17 cellular contexts compared by ENCODE assay signal in the genomic region with DNA sequence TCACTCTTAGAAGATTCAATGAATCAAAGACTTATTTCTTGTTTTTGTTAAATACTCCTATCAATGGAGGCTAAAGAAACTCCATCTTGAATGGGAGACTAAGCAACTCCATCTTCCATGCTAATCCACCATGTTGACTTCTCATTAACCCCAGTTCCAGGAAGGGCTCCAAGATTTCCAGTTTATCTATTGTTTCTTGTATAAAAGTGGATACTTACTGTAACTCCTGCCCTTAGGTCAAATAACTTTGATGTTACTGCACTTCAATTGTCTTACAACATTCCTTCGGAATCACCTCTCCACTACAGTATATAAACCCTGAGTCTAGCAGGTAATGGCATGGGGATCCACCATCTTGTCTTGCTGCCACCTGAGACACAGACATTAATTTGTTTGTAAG.
A peak's percentile ranks its signal among the peaks of the same experiment; 100 is the strongest.
DNase-seq lines count a peak whose midpoint lies in the region; ATAC-seq, FAIRE-seq and TF ChIP-seq lines count a peak whose summit lies in the region.
"Had no signal": no experiment of that assay in that cellular context is flagged by ENCODE, and none has a peak within 500 bp of the region (broad histone marks: within the 10 kb centered on the region; RNA-seq: fewer than 3 reads in every experiment).

No MANE protein-coding gene starts in this region.

- peaks cover 14% of the 10 kb centered on the region in 2 experiments; a peak in 3 of 4 replicates for H3K9me3 ChIP-seq in H1 (ENCODE audit: insufficient read depth in 2 of 2, low read depth in 1 of 2, low read length in 1 of 2)
- peaks cover 24% of the 10 kb centered on the region for H3K9me3 ChIP-seq in mesenchymal stem cell (ENCODE audit: control insufficient read depth, low read length)
- H3K9me3 ChIP-seq: Caco-2 had no signal

- H2AFZ ChIP-seq in H1 (ENCODE audit: low read length) (no peak overlapping the region), mesenchymal stem cell (ENCODE audit: low read depth, low read length) (no peak overlapping the region)
- H2AFZ ChIP-seq: GM23338 had no signal

- H4K20me1 ChIP-seq in H1 (replicated peaks in 1 of 2; ENCODE audit: control insufficient read depth in 1 of 2, insufficient read depth in 2 of 2, low read length in 2 of 2), result no peaks in the 10 kb centered on the region
- H4K20me1 ChIP-seq: BLaER1 had no signal

- peaks cover 8% of the 10 kb centered on the region for H3K9me3 Mint-ChIP-seq in activated naive CD8-positive, alpha-beta T cell treated with anti-CD3 and anti-CD28 coated beads, Interleukin-2, amount 10 ng/mL, durations not matched to agents 7 days and 5 days
- H3K9me3 Mint-ChIP-seq in activated naive CD8-positive, alpha-beta T cell treated with anti-CD3 and anti-CD28 coated beads for 36 hours, result peaks cover 25% of the 10 kb centered on the region

- no peak overlapping the region for H2BK5ac ChIP-seq in H1 (ENCODE audit: low read depth, low read length)
- no peak overlapping the region for H2BK5ac ChIP-seq in mesenchymal stem cell (ENCODE audit: low read depth, low read length, poor library complexity, severe bottlenecking)

- H3K4me1 ChIP-seq in H1 (replicated peaks in 1 of 4; ENCODE audit: control insufficient read depth in 3 of 4, insufficient read depth in 4 of 4, low read length in 3 of 4), result no peaks in the 10 kb centered on the region
- no peaks in the 10 kb centered on the region for H3K4me1 ChIP-seq in mesenchymal stem cell (ENCODE audit: control insufficient read depth, insufficient read depth, low read depth, low read length)
- H3K4me1 ChIP-seq: BLaER1, Caco-2 had no signal

- no peak overlapping the region for H4K91ac ChIP-seq in H1 (replicated peaks; ENCODE audit: insufficient read length, low read length)
- H4K91ac ChIP-seq in mesenchymal stem cell (ENCODE audit: low read length), result no peak overlapping the region

- H4K8ac ChIP-seq in H1 (ENCODE audit: extremely low read depth, insufficient read depth, low read length) (no peak overlapping the region), mesenchymal stem cell (ENCODE audit: low read length) (no peak overlapping the region)

- no peak overlapping the region for H4K5ac ChIP-seq in H1 (ENCODE audit: insufficient read length, low read depth, low read length)

- no peak overlapping the region for H3K18ac ChIP-seq in H1 (ENCODE audit: extremely low read depth, low read length)
- H3K18ac ChIP-seq in mesenchymal stem cell (ENCODE audit: low read depth in 1 of 2, low read length in 2 of 2), result no peak overlapping the region

- WGBS in H1 (ENCODE audit: extremely low coverage in 1 of 2, insufficient coverage in 1 of 2, insufficient read length in 1 of 2, insufficient replicate concordance in 2 of 2, low coverage in 1 of 2, low lambda C conversion rate in 2 of 2, missing lambda C conversion rate in 1 of 2), 2 experiments, result 78% methylated on average over 1 of the region's 1 CpG; no CpG with 5 or more reads in 1 of the 2 experiments
- WGBS in mesenchymal stem cell, result 100% methylated on average over 1 of the region's 1 CpG

- POLR2A ChIA-PET in activated naive CD8-positive, alpha-beta T cell treated with anti-CD3 and anti-CD28 coated beads, Interleukin-2, amount 10 ng/mL, durations not matched to agents 7 days and 5 days (lab: Charles Lee), result no interaction called here
- POLR2A ChIA-PET in H1 (lab: Charles Lee; ENCODE audit: partially characterized antibody), result no interaction called here

- H2BK20ac ChIP-seq in H1 (ENCODE audit: low read length), result no peak overlapping the region

- H2BK12ac ChIP-seq in H1 (ENCODE audit: low read depth, low read length), result no peak overlapping the region
- no peak overlapping the region for H2BK12ac ChIP-seq in mesenchymal stem cell (ENCODE audit: low read length in 2 of 2)

- no peak overlapping the region for H3K4me3 Mint-ChIP-seq in activated naive CD8-positive, alpha-beta T cell treated with anti-CD3 and anti-CD28 coated beads, Interleukin-2, amount 10 ng/mL, durations not matched to agents 7 days and 5 days
- H3K4me3 Mint-ChIP-seq in activated naive CD8-positive, alpha-beta T cell treated with anti-CD3 and anti-CD28 coated beads for 36 hours, result no peak overlapping the region
- H3K4me3 Mint-ChIP-seq: CD8-positive, alpha-beta memory T cell; GM23338; H9 had no signal

- H3K9ac ChIP-seq in H1 (replicated peaks in 1 of 4; ENCODE audit: extremely low read depth in 1 of 4, low read depth in 3 of 4, low read length in 3 of 4) (no peak overlapping the region), mesenchymal stem cell (ENCODE audit: low read length) (no peak overlapping the region)
- H3K9ac ChIP-seq: BLaER1 had no signal

- H3K36me3 ChIP-seq in H1 (ENCODE audit: control insufficient read depth in 2 of 4, insufficient read depth in 4 of 4, low read length in 3 of 4) (peaks cover 7 to 65% (median 35%) of the 10 kb centered on the region in 4 experiments; a peak in 7 of 8 replicates), mesenchymal stem cell (ENCODE audit: control insufficient read depth in 1 of 2, insufficient read depth in 2 of 2, low read depth in 1 of 2, low read length in 2 of 2) (peaks cover 14 to 76% of the 10 kb centered on the region in 2 experiments)

- no peak overlapping the region for H2AK5ac ChIP-seq in H1 (ENCODE audit: low read depth, low read length)
- H2AK5ac ChIP-seq in mesenchymal stem cell (ENCODE audit: low read length, severe bottlenecking), result no peak overlapping the region

- H3K36me3 Mint-ChIP-seq in activated naive CD8-positive, alpha-beta T cell treated with anti-CD3 and anti-CD28 coated beads, Interleukin-2, amount 10 ng/mL, durations not matched to agents 7 days and 5 days, result peaks cover 79% of the 10 kb centered on the region
- peaks cover 95% of the 10 kb centered on the region for H3K36me3 Mint-ChIP-seq in activated naive CD8-positive, alpha-beta T cell treated with anti-CD3 and anti-CD28 coated beads for 36 hours

- peaks cover 0 to 1% (median 0%) of the 10 kb centered on the region in 4 experiments; a peak in 1 of 7 replicates for H3K27me3 ChIP-seq in H1 (replicated peaks in 1 of 4; ENCODE audit: control insufficient read depth in 3 of 4, extremely low read depth in 1 of 4, insufficient read depth in 3 of 4, low read length in 3 of 4)
- H3K27me3 ChIP-seq in mesenchymal stem cell (ENCODE audit: control insufficient read depth in 1 of 2, insufficient read depth in 1 of 2, low read length in 2 of 2), result no peaks in the 10 kb centered on the region
- H3K27me3 ChIP-seq: BLaER1 had no signal

- no peaks in the 10 kb centered on the region for H3K4me1 Mint-ChIP-seq in activated naive CD8-positive, alpha-beta T cell treated with anti-CD3 and anti-CD28 coated beads, Interleukin-2, amount 10 ng/mL, durations not matched to agents 7 days and 5 days
- no peaks in the 10 kb centered on the region for H3K4me1 Mint-ChIP-seq in activated naive CD8-positive, alpha-beta T cell treated with anti-CD3 and anti-CD28 coated beads for 36 hours
- H3K4me1 Mint-ChIP-seq: GM23338, H9 had no signal

- H3K27me3 Mint-ChIP-seq in activated naive CD8-positive, alpha-beta T cell treated with anti-CD3 and anti-CD28 coated beads, Interleukin-2, amount 10 ng/mL, durations not matched to agents 7 days and 5 days, result no peaks in the 10 kb centered on the region
- H3K27me3 Mint-ChIP-seq in activated naive CD8-positive, alpha-beta T cell treated with anti-CD3 and anti-CD28 coated beads for 36 hours, result no peaks in the 10 kb centered on the region

- no peak for TF ChIP-seq RAD21 in H1 (IDR thresholded peaks at IDR 0.05 in 1 of 2, conservative IDR thresholded peaks at IDR 0.05 in 1 of 2; ENCODE audit: low read depth in 2 of 2, low read length in 2 of 2)

- H2BK120ac ChIP-seq in H1 (replicated peaks; ENCODE audit: low read depth, low read length) (no peak overlapping the region), mesenchymal stem cell (ENCODE audit: low read depth, low read length) (no peak overlapping the region)

- ATAC-seq in activated naive CD8-positive, alpha-beta T cell treated with anti-CD3 and anti-CD28 coated beads, Interleukin-2, amount 10 ng/mL, durations not matched to agents 7 days and 5 days (ENCODE audit: low read depth), result no peak
- ATAC-seq: GM12878, GM23338 had no signal

- peaks cover 0 to 11% of the 10 kb centered on the region in 2 experiments; a peak in 2 of 4 replicates for H3K79me2 ChIP-seq in H1 (ENCODE audit: control insufficient read depth in 1 of 2, insufficient read depth in 2 of 2, low read length in 2 of 2)

- TF ChIP-seq EP300 in H1 (IDR thresholded peaks at IDR 0.05; ENCODE audit: borderline replicate concordance in 1 of 2, low read depth in 2 of 2, low read length in 2 of 2), result no peak

- no peak for TF ChIP-seq CTCF in H1 (IDR thresholded peaks at IDR 0.05; ENCODE audit: control extremely low read depth in 1 of 3, insufficient read depth in 1 of 3, low read depth in 1 of 3, low read length in 3 of 3)

- FAIRE-seq in H1 (lab: Jason Lieb, UNC), result peak; percentile 28
- FAIRE-seq: GM12878, GM18507 had no signal

- H3K14ac ChIP-seq in H1 (ENCODE audit: insufficient read length) (no peak overlapping the region), mesenchymal stem cell (ENCODE audit: low read length in 2 of 2) (no peak overlapping the region)

- TF ChIP-seq POLR2A in H1 (IDR thresholded peaks at IDR 0.05; ENCODE audit: control extremely low read depth in 1 of 2, low read depth in 2 of 2, low read length in 2 of 2), result no peak

- H3K56ac ChIP-seq in H1 (replicated peaks; ENCODE audit: insufficient read length, low read depth, low read length), result no peak overlapping the region

- intact Hi-C loops in posterior vena cava (cut with DNase I), result no loop called here

- no peak overlapping the region for H3K4me2 ChIP-seq in H1 (ENCODE audit: insufficient read depth in 1 of 2, low read depth in 2 of 2, low read length in 2 of 2)
- no peak overlapping the region for H3K4me2 ChIP-seq in mesenchymal stem cell (ENCODE audit: low read length, poor library complexity, severe bottlenecking)
- H3K4me2 ChIP-seq: BLaER1, GM23338 had no signal

- CTCF ChIA-PET in H1 (lab: Charles Lee; ENCODE audit: partially characterized antibody), result no interaction called here

- H3K4me3 ChIP-seq in H1 (ENCODE audit: extremely low read depth in 1 of 4, insufficient read depth in 2 of 4, low read depth in 3 of 4, low read length in 4 of 4), result no peak overlapping the region
- H3K4me3 ChIP-seq in mesenchymal stem cell (ENCODE audit: insufficient read depth in 1 of 2, low read depth in 1 of 2, low read length in 2 of 2), result no peak overlapping the region
- H3K4me3 ChIP-seq: BLaER1, GM12878, GM23338 had no signal

- no peak for DNase-seq in activated naive CD8-positive, alpha-beta T cell treated with anti-CD3 and anti-CD28 coated beads, Interleukin-2, amount 10 ng/mL, durations not matched to agents 7 days and 5 days
- no peak for DNase-seq in activated naive CD8-positive, alpha-beta T cell treated with anti-CD3 and anti-CD28 coated beads for 36 hours
- no peak for DNase-seq in H1 (ENCODE audit: low read depth in 1 of 2, low spot score in 2 of 2)
- DNase-seq in foreskin melanocyte, result peak; percentile 29
- DNase-seq in occipital lobe (lab: John Stamatoyannopoulos, UW), result no peak
- DNase-seq in posterior vena cava (ENCODE audit: low spot score), result no peak
- no peak for DNase-seq in mesenchymal stem cell
- DNase-seq: 8988T; AML-193; Caco-2; CD8-positive, alpha-beta memory T cell; DMS53; H9 had no signal

- H3K27ac ChIP-seq in H1 (ENCODE audit: low read depth, low read length), result no peak overlapping the region
- no peak overlapping the region for H3K27ac ChIP-seq in mesenchymal stem cell (ENCODE audit: low read length, poor library complexity, severe bottlenecking)
- H3K27ac ChIP-seq: BLaER1 had no signal

- no peaks in the 10 kb centered on the region for H3K23me2 ChIP-seq in H1 (ENCODE audit: low read depth, low read length)

- H3K23ac ChIP-seq in H1 (ENCODE audit: insufficient read length) (no peak overlapping the region), mesenchymal stem cell (ENCODE audit: low read length in 2 of 2) (no peak overlapping the region)

- H3K79me1 ChIP-seq in H1 (ENCODE audit: low read depth, low read length), result no peaks in the 10 kb centered on the region
- H3K79me1 ChIP-seq in mesenchymal stem cell (replicated peaks; ENCODE audit: low read length, poor library complexity, severe bottlenecking), result peaks cover 11% of the 10 kb centered on the region

- H2BK15ac ChIP-seq in H1 (ENCODE audit: low read length), result no peak overlapping the region
- no peak overlapping the region for H2BK15ac ChIP-seq in mesenchymal stem cell (ENCODE audit: low read depth, poor library complexity, severe bottlenecking)

- H3K4ac ChIP-seq in H1 (replicated peaks; ENCODE audit: insufficient read length, low read depth, low read length) (no peak overlapping the region), mesenchymal stem cell (ENCODE audit: low read depth in 1 of 2, low read length in 2 of 2) (no peak overlapping the region)

- H3K27ac Mint-ChIP-seq in activated naive CD8-positive, alpha-beta T cell treated with anti-CD3 and anti-CD28 coated beads, Interleukin-2, amount 10 ng/mL, durations not matched to agents 7 days and 5 days, result peak overlapping the region; percentile 0
- no peak overlapping the region for H3K27ac Mint-ChIP-seq in activated naive CD8-positive, alpha-beta T cell treated with anti-CD3 and anti-CD28 coated beads for 36 hours
- H3K27ac Mint-ChIP-seq: CD8-positive, alpha-beta memory T cell; GM23338; H9 had no signal
